ENCODE assay signal across 12 cellular contexts in genomic region chr11:66136752-66137123, GRCh38.
DNase-seq lines count a peak whose midpoint lies in the region; ATAC-seq, FAIRE-seq and TF ChIP-seq lines count a peak whose summit lies in the region.
"Had no signal": no experiment of that assay in that cellular context is flagged by ENCODE, and none has a peak within 500 bp of the region (broad histone marks: within the 10 kb centered on the region; RNA-seq: fewer than 3 reads in every experiment).

No MANE protein-coding gene starts in this region.

- FAIRE-seq in A549 (lab: Jason Lieb, UNC), result no peak

- TF ChIP-seq POLR2A in A549 (IDR thresholded peaks at IDR 0.05; ENCODE audit: low read length), result no peak

- peak; percentile 42 to 68; a peak in 5 of 6 replicates for ATAC-seq in A549
- no peak for ATAC-seq in GM21723 (IDR thresholded peaks at IDR 0.05; ENCODE audit: unreplicated experiment)
- ATAC-seq: Panc1, WTC11 had no signal

- POLR2A ChIA-PET in A549 (lab: Yijun Ruan, JAX), result interaction anchor here (0.8 to 1.2 kb wide), 5 partner anchors 24 to 134 kb away, joined by 3 to 6 read pairs (median 3); partner anchors contain the start of genes BANF1, EIF1AD and SF3B2

- peak in 1 of 2 experiments; percentile 20; a peak in 1 of 5 replicates for TF ChIP-seq RAD21 in A549 (conservative IDR thresholded peaks at IDR 0.05 in 1 of 2, IDR thresholded peaks at IDR 0.05 in 1 of 2)

- H3K9me3 ChIP-seq in A549, result no peaks in the 10 kb centered on the region
- H3K9me3 ChIP-seq in SJSA1 (replicated peaks), result no peaks in the 10 kb centered on the region

- H3K27me3 ChIP-seq in SJSA1 (replicated peaks), result no peaks in the 10 kb centered on the region

- H3K4me2 ChIP-seq in A549, result peak overlapping the region; percentile 84

- no peaks in the 10 kb centered on the region for H3K36me3 ChIP-seq in SJSA1

- TF ChIP-seq CTCF in A549 (IDR thresholded peaks at IDR 0.05) (no peak), fibroblast of mammary gland (conservative IDR thresholded peaks at IDR 0.05; ENCODE audit: control insufficient read depth, insufficient read depth, low read depth, low read length) (no peak)

- TF ChIP-seq EP300 in A549 (IDR thresholded peaks at IDR 0.05), result peak; percentile 27 to 39; a peak in 1 of 5 replicates

- 5% methylated on average over 5 of the region's 5 CpGs for WGBS in A549 (ENCODE audit: missing lambda C conversion rate)

- intact Hi-C loops in cardiac septum (cut with DNase I), result no loop called here

- H3K4me1 ChIP-seq in A549 (peaks cover 93% of the 10 kb centered on the region), SJSA1 (replicated peaks) (peaks cover 20% of the 10 kb centered on the region)

- H3K27ac ChIP-seq in A549 (peak overlapping the region; percentile 83 to 87), SJSA1 (peak overlapping the region; percentile 22)

- H3K4me3 ChIP-seq in A549, result peak overlapping the region; percentile 10; the same call in 1 of the 3 replicates
- no peak overlapping the region for H3K4me3 ChIP-seq in SJSA1
- H3K4me3 ChIP-seq in fibroblast of mammary gland (ENCODE audit: control insufficient read depth, low read depth, low read length), result no peak overlapping the region

- CTCF ChIA-PET in A549 (lab: Yijun Ruan, JAX), result interaction anchor here (0.6 to 5.5 kb wide), 12 partner anchors 12 to 358 kb away, joined by 3 to 112 read pairs (median 7); partner anchors contain the start of gene PACS1

- peak; percentile 58 to 74 for DNase-seq in A549 (ENCODE audit: low read depth in 1 of 2, low spot score in 1 of 2)
- DNase-seq in EH (ENCODE audit: low read depth), result peak; percentile 65
- DNase-seq in SJSA1 (ENCODE audit: low read depth in 1 of 2, low spot score in 2 of 2), result peak; percentile 62 to 83
- peak; percentile 66 for DNase-seq in fibroblast of mammary gland (ENCODE audit: low read depth)
- DNase-seq in activated CD4-positive, CD25-positive, alpha-beta regulatory T cell (lab: John Stamatoyannopoulos, UW), result no peak
- no peak for DNase-seq in stimulated activated CD8-positive, alpha-beta memory T cell treated with anti-CD3 and anti-CD28 coated beads, Interleukin-4, amount 100 ng/mL, for 48 hours
- no peak for DNase-seq in cardiac septum (ENCODE audit: low spot score)
- DNase-seq: activated naive CD4-positive, alpha-beta T cell treated with anti-CD3 and anti-CD28 coated beads, Interleukin-2, amount 10 ng/mL, durations not matched to agents 7 days and 5 days; stimulated activated naive CD4-positive, alpha-beta T cell treated with Interleukin-2 at 50 U/mL for 16 hours had no signal

TF ChIP-seq in A549, 52 proteins besides CTCF, POLR2A, EP300 and RAD21:
- no peak for TF ChIP-seq FOSB (CRISPR knock-in tag; IDR thresholded peaks at IDR 0.05)
- no peak for TF ChIP-seq HES2 (IDR thresholded peaks at IDR 0.05)
- no peak for TF ChIP-seq RNF2 (IDR thresholded peaks at IDR 0.05; ENCODE audit: borderline replicate concordance, low read depth)
- peak; percentile 44 to 65; a peak in 2 of 5 replicates for TF ChIP-seq JUN (IDR thresholded peaks at IDR 0.05)
- peak; percentile 25; the same call in 1 of the 2 replicates for TF ChIP-seq GATA3 (IDR thresholded peaks at IDR 0.05; ENCODE audit: borderline replicate concordance)
- no peak for TF ChIP-seq NR3C1 (IDR thresholded peaks at IDR 0.05)
- no peak for TF ChIP-seq NPAS2 (CRISPR knock-in tag; IDR thresholded peaks at IDR 0.05; ENCODE audit: borderline replicate concordance)
- no peak for TF ChIP-seq USF2 (IDR thresholded peaks at IDR 0.05)
- TF ChIP-seq SMC3 (IDR thresholded peaks at IDR 0.05), result peak; percentile 21; the same call in 1 of the 3 replicates
- TF ChIP-seq CEBPB (IDR thresholded peaks at IDR 0.05), result peak; percentile 31 to 78; a peak in 3 of 4 replicates
- TF ChIP-seq E2F6 (IDR thresholded peaks at IDR 0.05; ENCODE audit: borderline replicate concordance, low read depth), result no peak
- peak; percentile 23 for TF ChIP-seq MAFK (IDR thresholded peaks at IDR 0.05; ENCODE audit: partially characterized antibody)
- TF ChIP-seq ZC3H11A (IDR thresholded peaks at IDR 0.05), result no peak
- no peak for TF ChIP-seq SREBF2 (IDR thresholded peaks at IDR 0.05)
- TF ChIP-seq RFX5 (IDR thresholded peaks at IDR 0.05), result peak; percentile 89
- no peak for TF ChIP-seq MAZ (IDR thresholded peaks at IDR 0.05; ENCODE audit: borderline replicate concordance, low read depth, low read length)
- peak; percentile 72 for TF ChIP-seq JUNB (IDR thresholded peaks at IDR 0.05)
- TF ChIP-seq HEYL (CRISPR knock-in tag; IDR thresholded peaks at IDR 0.05), result no peak
- TF ChIP-seq REST (IDR thresholded peaks at IDR 0.05), result no peak
- no peak for TF ChIP-seq KDM5A (IDR thresholded peaks at IDR 0.05)
- no peak for TF ChIP-seq FOSL2 (IDR thresholded peaks at IDR 0.05)
- TF ChIP-seq FOSL2 (CRISPR knock-in tag; IDR thresholded peaks at IDR 0.05), result peak; percentile 89

Comparison
In these comparisons a context has a peak if more than half of its experiments do, and no peak if none do; other contexts are left out.
1. DNase-seq: peak in A549 (2 of 2), EH (single experiment), SJSA1 (2 of 2) and fibroblast of mammary gland (single experiment); none in activated CD4-positive, CD25-positive, alpha-beta regulatory T cell (0 of 4), stimulated activated CD8-positive, alpha-beta memory T cell treated with anti-CD3 and anti-CD28 coated beads, Interleukin-4, amount 100 ng/mL, for 48 hours (single experiment) and cardiac septum (single experiment).